In the genomic region with DNA sequence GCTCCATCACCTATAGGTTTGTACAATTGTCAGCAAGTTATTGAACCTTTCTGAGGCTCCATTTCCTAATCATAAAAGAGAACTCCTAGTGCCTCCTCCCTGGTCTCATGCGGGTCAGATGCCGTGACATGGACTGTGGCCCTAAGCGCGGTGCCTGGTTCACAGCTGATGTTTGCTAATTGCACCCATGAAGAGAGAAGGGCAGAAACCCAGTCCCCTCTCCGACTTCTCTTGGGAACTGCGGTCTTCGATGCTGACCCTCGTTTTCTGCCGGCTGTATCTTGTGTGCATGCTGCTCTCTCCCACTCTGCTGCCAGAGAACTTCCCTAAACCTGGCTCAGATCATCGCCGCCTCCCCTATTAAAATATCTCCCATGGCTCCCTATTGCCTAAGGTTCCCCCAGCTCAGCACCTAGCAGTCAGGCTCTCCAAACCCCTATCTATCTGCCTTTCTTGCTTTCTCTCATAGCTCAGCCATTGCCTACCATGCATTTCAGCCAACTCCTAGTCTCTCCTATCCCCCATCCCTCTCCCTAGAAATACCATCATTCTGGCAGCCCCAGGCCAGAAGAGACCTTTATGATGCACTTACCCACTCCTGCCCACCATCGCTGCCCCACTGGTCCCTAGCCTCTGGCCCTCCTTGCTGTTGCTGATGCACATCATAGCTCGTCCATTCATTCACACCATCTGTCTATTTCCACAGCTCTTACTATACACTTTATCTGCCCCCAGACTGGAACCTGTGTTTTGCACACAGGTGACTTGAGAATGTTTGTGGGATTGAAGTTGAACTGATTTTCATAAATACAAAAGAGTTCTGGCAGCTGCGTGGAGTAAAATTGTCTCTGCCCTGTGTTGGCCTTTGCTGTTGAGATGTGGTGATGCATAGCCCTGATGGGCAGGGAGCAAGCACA, we compare ENCODE assay signal across 14 cellular contexts. TPM values are rescaled to one million over a fixed set of nuclear protein-coding genes. Genes with fewer than 3 reads are reported as not detected.
DNase-seq lines count a peak whose midpoint lies in the region; ATAC-seq and TF ChIP-seq lines count a peak whose summit lies in the region.
"Had no signal": no experiment of that assay in that cellular context is flagged by ENCODE, and none has a peak within 500 bp of the region (broad histone marks: within the 10 kb centered on the region; RNA-seq: fewer than 3 reads in every experiment).

No MANE protein-coding gene starts in this region.

- H3K4me1 Mint-ChIP-seq in activated CD4-positive, alpha-beta T cell treated with anti-CD3 and anti-CD28 coated beads for 36 hours: peaks cover 79% of the 10 kb centered on the region
- H3K4me1 Mint-ChIP-seq in IgD-negative memory B cell: peaks cover 43 to 65% (median 60%) of the 10 kb centered on the region in 3 donors

- H3K36me3 Mint-ChIP-seq in activated CD4-positive, alpha-beta T cell treated with anti-CD3 and anti-CD28 coated beads for 36 hours (ENCODE audit: low read depth): peaks cover 43% of the 10 kb centered on the region
- peaks cover 15% of the 10 kb centered on the region for H3K36me3 Mint-ChIP-seq in IgD-negative memory B cell

- POLR2A ChIA-PET in activated CD4-positive, alpha-beta T cell treated with anti-CD3 and anti-CD28 coated beads for 36 hours (lab: Charles Lee): no interaction called here

- peak overlapping the region; percentile 4 for H3K27ac Mint-ChIP-seq in activated CD4-positive, alpha-beta T cell treated with anti-CD3 and anti-CD28 coated beads for 36 hours
- H3K27ac Mint-ChIP-seq in IgD-negative memory B cell: peak overlapping the region in 1 of 3 donors; percentile 7

- H3K27me3 ChIP-seq in ascending aorta (no peaks in the 10 kb centered on the region), spleen (replicated peaks in 1 of 7) (no peaks in the 10 kb centered on the region)

- intact Hi-C loops in activated CD4-positive, alpha-beta T cell treated with anti-CD3 and anti-CD28 coated beads for 36 hours (cut with DNase I, micrococcal nuclease): no loop called here
- intact Hi-C loops in ascending aorta (cut with DNase I) (no loop called here), spleen (cut with DNase I; ENCODE audit: low total_unique reads) (no loop called here)

- H3K4me1 ChIP-seq in ascending aorta (no peaks in the 10 kb centered on the region), spleen (peaks cover 46 to 100% (median 89%) of the 10 kb centered on the region in 6 donors)

- no peak overlapping the region for H3K4me3 Mint-ChIP-seq in activated CD4-positive, alpha-beta T cell treated with anti-CD3 and anti-CD28 coated beads for 36 hours
- H3K4me3 Mint-ChIP-seq in IgD-negative memory B cell: peak overlapping the region in 3 of 4 donors; percentile 4 to 79 (median 71)

- CTCF ChIA-PET in activated CD4-positive, alpha-beta T cell treated with anti-CD3 and anti-CD28 coated beads for 36 hours (lab: Charles Lee): interaction anchor here (0.6 to 1.8 kb wide), 2 partner anchors 10 to 1477 kb away, joined by 3 to 4 read pairs; no protein-coding TSS in a partner anchor

- 94 to 96% (median 95%) methylated on average over 14 of the region's 14 CpGs for WGBS in spleen, 5 donors

- ATAC-seq in activated CD4-positive, alpha-beta T cell treated with anti-CD3 and anti-CD28 coated beads for 36 hours: no peak
- ATAC-seq in GM19463 (IDR thresholded peaks at IDR 0.05; ENCODE audit: unreplicated experiment): no peak
- ATAC-seq: A549, left colon, Panc1 had no signal

- no peak for TF ChIP-seq POLR2A in spleen (IDR thresholded peaks at IDR 0.05)

- DNase-seq in activated CD4-positive, alpha-beta T cell treated with anti-CD3 and anti-CD28 coated beads for 36 hours: no peak
- DNase-seq in activated CD4-positive, alpha-beta T cell treated with anti-CD3 and anti-CD28 coated beads, Interleukin-2, amount 50 U/mL, for 1 hour: no peak
- peak; percentile 2 to 31 for DNase-seq in ascending aorta (ENCODE audit: low spot score in 2 of 2)
- peak; percentile 61 for DNase-seq in spleen
- no peak for DNase-seq in NCI-H1694 treated with DMSO at 0.1 percent for 48 hours (lab: John Stamatoyannopoulos, UW)
- no peak for DNase-seq in kidney tubule cell (ENCODE audit: low spot score)
- DNase-seq: GF-D8, NCI-H187, NCI-H510A treated with DMSO at 0.1 percent for 48 hours had no signal

- no peak overlapping the region for H3K27ac ChIP-seq in ascending aorta
- H3K27ac ChIP-seq in spleen: peak overlapping the region in 4 of 8 donors; percentile 71 to 93 (median 78)
- H3K27ac ChIP-seq: A549 had no signal

- H3K27me3 Mint-ChIP-seq in activated CD4-positive, alpha-beta T cell treated with anti-CD3 and anti-CD28 coated beads for 36 hours: no peaks in the 10 kb centered on the region
- peaks cover 3% of the 10 kb centered on the region for H3K27me3 Mint-ChIP-seq in IgD-negative memory B cell

- no peak overlapping the region for H3K4me3 ChIP-seq in ascending aorta
- no peak overlapping the region for H3K4me3 ChIP-seq in spleen
- H3K4me3 ChIP-seq: A549 had no signal

- H3K36me3 ChIP-seq in ascending aorta (no peaks in the 10 kb centered on the region), spleen (peaks cover 0 to 99% (median 8%) of the 10 kb centered on the region in 6 donors)

- no peaks in the 10 kb centered on the region for H3K9me3 ChIP-seq in ascending aorta
- no peaks in the 10 kb centered on the region for H3K9me3 ChIP-seq in spleen
- H3K9me3 ChIP-seq: A549 had no signal

- TF ChIP-seq CTCF in ascending aorta (IDR thresholded peaks at IDR 0.05) (no peak), spleen (IDR thresholded peaks at IDR 0.05 in 8 of 11, conservative IDR thresholded peaks at IDR 0.05 in 3 of 11) (no peak)

- no peaks in the 10 kb centered on the region for H3K9me3 Mint-ChIP-seq in activated CD4-positive, alpha-beta T cell treated with anti-CD3 and anti-CD28 coated beads for 36 hours (ENCODE audit: low read depth)
- H3K9me3 Mint-ChIP-seq in IgD-negative memory B cell: no peaks in the 10 kb centered on the region

RNA-seq across cellular contexts. Expression of a gene that starts 6.6 kb away (rescaled TPM):
- total RNA-seq in activated CD4-positive, alpha-beta T cell treated with anti-CD3 and anti-CD28 coated beads for 36 hours: 100 to 1,000 TPM; 107 to 120 TPM
- 760 TPM for polyA plus RNA-seq in IgD-negative memory B cell
- 5.3 TPM for total RNA-seq in ascending aorta
- 100 to 1,000 TPM in 5 of 7 donors, 10 to 100 TPM in 2; 70.5 to 171 (median 127) TPM for total RNA-seq in spleen
- 100 to 1,000 TPM; 142 to 365 (median 198) TPM for polyA plus RNA-seq in spleen

RNA-seq across cellular contexts. Expression of a gene that starts 24.3 kb away (rescaled TPM):
- total RNA-seq in activated CD4-positive, alpha-beta T cell treated with anti-CD3 and anti-CD28 coated beads for 36 hours: 10 to 100 TPM; 42.8 to 52.9 TPM
- 40.8 TPM for polyA plus RNA-seq in IgD-negative memory B cell
- 13.5 TPM for total RNA-seq in ascending aorta
- 10 to 100 TPM; 20.3 to 40.3 (median 29.5) TPM for total RNA-seq in spleen
- 10 to 100 TPM; 12.9 to 18.6 (median 14.6) TPM for polyA plus RNA-seq in spleen

Comparison
In these comparisons a context has a peak if more than half of its experiments do, and no peak if none do; other contexts are left out.
1. DNase-seq: peak in ascending aorta (2 of 2) and spleen (single experiment); none in activated CD4-positive, alpha-beta T cell treated with anti-CD3 and anti-CD28 coated beads for 36 hours (single experiment), activated CD4-positive, alpha-beta T cell treated with anti-CD3 and anti-CD28 coated beads, Interleukin-2, amount 50 U/mL, for 1 hour (single experiment), NCI-H1694 treated with DMSO at 0.1 percent for 48 hours (single experiment) and kidney tubule cell (single experiment).
2. RNA of a gene that starts 6.6 kb away (total RNA-seq): 70.5 to 171 TPM in spleen and 107 to 120 TPM in activated CD4-positive, alpha-beta T cell treated with anti-CD3 and anti-CD28 coated beads for 36 hours; 5.3 TPM in ascending aorta (single experiment); every median in the first group is over 10 times any median in the second.